1 cellular context compared by ENCODE assay signal in the genomic region with DNA sequence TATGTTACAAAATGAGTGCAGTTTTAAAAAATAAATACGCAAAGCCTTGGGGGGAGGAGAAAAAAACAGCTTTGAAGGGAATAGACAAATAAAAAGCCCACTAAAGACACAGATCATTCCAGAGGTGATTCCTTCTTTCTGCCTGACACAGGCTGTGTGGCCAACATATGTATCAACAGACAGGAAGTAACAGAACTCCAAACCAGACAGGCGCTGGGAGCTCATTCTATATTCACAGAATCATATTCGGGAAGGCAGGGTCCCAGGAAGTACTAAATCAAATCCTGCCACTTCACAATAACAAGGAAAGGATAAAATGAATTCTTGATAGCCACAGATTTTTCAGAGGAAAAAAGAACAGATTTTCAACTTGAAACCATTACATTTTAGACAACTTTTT.
TF ChIP-seq lines count a peak whose summit lies in the region.

No MANE protein-coding gene starts in this region.

TF ChIP-seq in GM23338, 12 proteins besides CTCF, POLR2A, EP300 and RAD21 (continued from another document):
- no peak for TF ChIP-seq ETS1 (IDR thresholded peaks at IDR 0.05)
- no peak for TF ChIP-seq EZH2 (IDR thresholded peaks at IDR 0.05; ENCODE audit: low read depth, unreplicated experiment)
